In the genomic region with DNA sequence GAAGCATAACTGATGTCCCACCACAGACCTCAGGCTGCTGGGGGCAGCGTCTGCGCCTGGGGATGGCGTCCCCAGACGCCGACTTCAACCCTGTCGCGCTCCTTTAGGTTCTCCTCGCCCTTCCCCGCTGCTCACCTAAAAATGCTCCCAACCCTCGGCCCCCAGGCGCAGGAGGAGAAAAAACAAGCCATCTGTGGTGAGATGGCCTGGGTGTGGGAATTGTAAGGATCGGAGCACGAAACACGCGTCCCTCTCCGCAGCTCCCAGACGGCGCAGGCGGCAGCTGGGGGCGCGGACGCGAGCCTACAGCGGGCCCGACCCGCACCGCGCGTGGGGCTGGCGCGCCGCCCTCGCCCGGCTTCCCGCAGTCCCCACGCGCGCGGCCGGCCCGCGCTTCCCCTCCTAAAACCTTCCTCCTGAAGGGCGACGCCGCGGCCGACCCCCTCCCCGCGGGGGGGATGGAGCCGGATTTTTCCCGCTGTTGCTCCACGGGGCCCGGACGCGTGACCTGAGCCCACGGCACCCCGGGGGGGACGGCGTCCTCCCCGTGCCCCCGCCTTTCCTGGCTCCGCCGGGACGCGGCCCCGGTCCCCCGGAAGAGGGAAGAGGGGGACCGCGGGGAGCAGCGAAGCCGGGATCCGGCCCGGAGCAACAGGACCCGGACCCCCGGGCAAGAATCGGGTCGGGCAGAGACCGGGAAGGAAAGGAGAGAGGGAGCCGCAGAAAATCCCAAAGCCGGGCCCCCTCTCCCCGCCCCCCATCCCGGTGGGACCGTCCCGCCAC, we compare ENCODE assay signal across 8 cellular contexts. TPM values are rescaled to one million over a fixed set of nuclear protein-coding genes. Genes with fewer than 3 reads are reported as not detected.
A peak's percentile ranks its signal among the peaks of the same experiment; 100 is the strongest.
DNase-seq lines count a peak whose midpoint lies in the region; ATAC-seq and TF ChIP-seq lines count a peak whose summit lies in the region.

No MANE protein-coding gene starts in this region.

- TF ChIP-seq CTCF in HFFc6 (IDR thresholded peaks at IDR 0.05) (no peak), brain (conservative IDR thresholded peaks at IDR 0.05) (no peak)

- DNase-seq in HFFc6 (no peak), SK-N-DZ (ENCODE audit: low spot score) (peak; percentile 22), cortex of kidney (lab: John Stamatoyannopoulos, UW) (no peak)

- peaks cover 6% of the 10 kb centered on the region for H3K4me1 ChIP-seq in ES-I3 (ENCODE audit: insufficient read depth, low read length)
- H3K4me1 ChIP-seq in iPS-20b (ENCODE audit: insufficient read depth, low read length) = peaks cover 14% of the 10 kb centered on the region; the same call in 1 of the 2 replicates

- H3K9me3 ChIP-seq in ES-I3 (ENCODE audit: control insufficient read depth, insufficient read depth, low read length) (no peaks in the 10 kb centered on the region), iPS-20b (ENCODE audit: insufficient read depth, low read depth, low read length) (no peaks in the 10 kb centered on the region)

- no peak for ATAC-seq in GM21360 (IDR thresholded peaks at IDR 0.05; ENCODE audit: unreplicated experiment)

- H3K4me1 Mint-ChIP-seq in HFFc6 (ENCODE audit: low read depth) (peaks cover 48% of the 10 kb centered on the region), brain (peaks cover 45% of the 10 kb centered on the region)

- H3K36me3 Mint-ChIP-seq in HFFc6 (ENCODE audit: low read depth) (peaks cover 7% of the 10 kb centered on the region), brain (peaks cover 10% of the 10 kb centered on the region)

- peak overlapping the region; percentile 80 for H3K4me3 ChIP-seq in iPS-20b (ENCODE audit: low read length)
- peak overlapping the region; percentile 68 to 93 (median 84) for H3K4me3 ChIP-seq in skin epidermis

- H3K27me3 Mint-ChIP-seq in HFFc6 (ENCODE audit: insufficient read depth) (no peaks in the 10 kb centered on the region; the same call in 1 of the 2 replicates), brain (peaks cover 20% of the 10 kb centered on the region)

- H3K27ac Mint-ChIP-seq in HFFc6 (peak overlapping the region; percentile 82), brain (peak overlapping the region; percentile 12 to 85 (median 69))

- peaks cover 30% of the 10 kb centered on the region for H3K27me3 ChIP-seq in iPS-20b (ENCODE audit: insufficient read depth, low read length)

- no peaks in the 10 kb centered on the region for H3K36me3 ChIP-seq in ES-I3 (ENCODE audit: insufficient read depth, low read length)
- H3K36me3 ChIP-seq in iPS-20b (ENCODE audit: insufficient read depth, low read depth, low read length) = no peaks in the 10 kb centered on the region

- H3K9me3 Mint-ChIP-seq in HFFc6 = no peaks in the 10 kb centered on the region
- H3K9me3 Mint-ChIP-seq in brain = peaks cover 0 to 6% (median 0%) of the 10 kb centered on the region in 5 experiments

- no peak overlapping the region for H3K27ac ChIP-seq in iPS-20b (ENCODE audit: low read length)
- H3K27ac ChIP-seq in skin epidermis = peak overlapping the region; percentile 53 to 88 (median 80)

- peak overlapping the region; percentile 67 for H3K9ac ChIP-seq in ES-I3 (ENCODE audit: low read depth, low read length)
- peak overlapping the region; percentile 71; the same call in 1 of the 2 replicates for H3K9ac ChIP-seq in iPS-20b (ENCODE audit: low read depth, low read length)

- peak overlapping the region; percentile 93 for H3K4me3 Mint-ChIP-seq in HFFc6
- peak overlapping the region; percentile 86 to 92 (median 90) for H3K4me3 Mint-ChIP-seq in brain

RNA-seq across cellular contexts. Expression of gene EPB41L2, which starts 0.6 kb away (rescaled TPM):
- 10 to 100 TPM; 39.3 to 73.8 (median 60.7) TPM for total RNA-seq in HFFc6 (2021; fragmentation: NEBNext Ultra II Directional; extraction: Animal tissue kit (Norgen Biotek cat#: 25700))
- 13.6 and 15.4 TPM in 2 replicates for polyA plus RNA-seq in SK-N-DZ (2014; cell fraction: cytosol; rRNA removed)
- polyA plus RNA-seq in SK-N-DZ (2014; cell fraction: nucleus; rRNA removed) = 45.1 and 84.9 TPM in 2 replicates
- polyA plus RNA-seq in brain (ENCODE audit: insufficient read depth, low read depth, low replicate concordance) = 41.4 TPM
